In genomic region chr11:77155556-77156130, GRCh38 we compare ENCODE assay signal across 29 cellular contexts. TPM values are rescaled to one million over a fixed set of nuclear protein-coding genes. Genes with fewer than 3 reads are reported as not detected.
"Had no signal": no experiment of that assay in that cellular context is flagged by ENCODE, and none has a peak within 500 bp of the region (broad histone marks: within the 10 kb centered on the region; RNA-seq: fewer than 3 reads in every experiment).

No MANE protein-coding gene starts in this region.

- H3K27me3 Mint-ChIP-seq: activated CD4-positive, alpha-beta T cell treated with anti-CD3 and anti-CD28 coated beads, Interleukin-2, amount 10 ng/mL, durations not matched to agents 24 days and 14 days; activated T-cell treated with anti-CD3 and anti-CD28 coated beads, Interleukin-2, amount 50 U/mL, for 24 hours; central memory CD8-positive, alpha-beta T cell had no signal

- ATAC-seq: activated CD8-positive, alpha-beta memory T cell treated with anti-CD3 and anti-CD28 coated beads, Interleukin-2, amount 10 ng/mL, durations not matched to agents 7 days and 5 days; activated naive CD8-positive, alpha-beta T cell treated with anti-CD3 and anti-CD28 coated beads, Interleukin-2, amount 50 U/mL, for 24 hours; body of pancreas; SK-N-SH treated with all-trans-retinoic acid at 6 μM for 48 hours; WTC11 had no signal

- H3K4me3 ChIP-seq: ascending aorta, body of pancreas, Peyer's patch, SJSA1 had no signal

- H3K9me3 ChIP-seq: ascending aorta, body of pancreas, Peyer's patch, SJSA1 had no signal

- H3K27ac ChIP-seq: ascending aorta, body of pancreas, Peyer's patch, RWPE1, SJSA1 had no signal

- H3K9me3 Mint-ChIP-seq: activated CD4-positive, alpha-beta T cell treated with anti-CD3 and anti-CD28 coated beads, Interleukin-2, amount 10 ng/mL, durations not matched to agents 24 days and 14 days; activated naive CD4-positive, alpha-beta T cell treated with anti-CD3 and anti-CD28 coated beads, Interleukin-2, amount 50 U/mL, for 72 hours; activated naive CD8-positive, alpha-beta T cell treated with anti-CD3 and anti-CD28 coated beads, Interleukin-2, amount 50 U/mL, for 24 hours; activated T-cell treated with anti-CD3 and anti-CD28 coated beads, Interleukin-2, amount 50 U/mL, for 24 hours; central memory CD8-positive, alpha-beta T cell; WTC11 had no signal

- H3K4me1 Mint-ChIP-seq: WTC11 had no signal

- H3K27ac Mint-ChIP-seq: activated CD4-positive, alpha-beta T cell treated with anti-CD3 and anti-CD28 coated beads, Interleukin-2, amount 10 ng/mL, durations not matched to agents 24 days and 14 days; activated CD8-positive, alpha-beta memory T cell treated with anti-CD3 and anti-CD28 coated beads, Interleukin-2, amount 10 ng/mL, durations not matched to agents 7 days and 5 days; activated naive CD4-positive, alpha-beta T cell treated with anti-CD3 and anti-CD28 coated beads, Interleukin-2, amount 50 U/mL, for 72 hours; activated naive CD8-positive, alpha-beta T cell treated with anti-CD3 and anti-CD28 coated beads, Interleukin-2, amount 50 U/mL, for 24 hours; activated T-cell treated with anti-CD3 and anti-CD28 coated beads, Interleukin-2, amount 50 U/mL, for 24 hours; WTC11 had no signal

- H3K36me3 ChIP-seq: ascending aorta, Peyer's patch, SJSA1 had no signal

- H3K27me3 ChIP-seq: ascending aorta, body of pancreas, Peyer's patch, SJSA1 had no signal

- H3K4me1 ChIP-seq: body of pancreas, SJSA1 had no signal

- DNase-seq: activated CD4-positive, alpha-beta T cell treated with anti-CD3 and anti-CD28 coated beads, Interleukin-2, amount 10 ng/mL, durations not matched to agents 24 days and 14 days; activated CD4-positive, alpha-beta T cell treated with anti-CD3 and anti-CD28 coated beads, Interleukin-2, amount 50 U/mL, for 48 hours; activated CD4-positive, CD25-positive, alpha-beta regulatory T cell treated with anti-CD3 and anti-CD28 coated beads, Interleukin-2, amount 50 U/mL, for 72 hours; activated CD8-positive, alpha-beta memory T cell treated with anti-CD3 and anti-CD28 coated beads, Interleukin-2, amount 10 ng/mL, durations not matched to agents 7 days and 5 days; activated effector memory CD4-positive, alpha-beta T cell treated with anti-CD3 and anti-CD28 coated beads, Interleukin-2, amount 50 U/mL, for 16 hours; activated naive CD4-positive, alpha-beta T cell treated with Interleukin-2 at 50 U/mL for 16 hours; activated naive CD8-positive, alpha-beta T cell treated with anti-CD3 and anti-CD28 coated beads, Interleukin-2, amount 50 U/mL, for 24 hours; activated T-cell treated with anti-CD3 and anti-CD28 coated beads, Interleukin-2, amount 50 U/mL, for 24 hours; amniotic stem cell; body of pancreas; MM.1S; NCI-H1105; NCI-H1436; NCI-H1694 treated with DMSO at 0.1 percent for 48 hours; NCI-H2081; NCI-H446; NCI-H524; Peyer's patch; SHP77; SW 1271 had no signal

- H3K36me3 Mint-ChIP-seq: activated CD8-positive, alpha-beta memory T cell treated with anti-CD3 and anti-CD28 coated beads, Interleukin-2, amount 10 ng/mL, durations not matched to agents 7 days and 5 days; activated naive CD4-positive, alpha-beta T cell treated with anti-CD3 and anti-CD28 coated beads, Interleukin-2, amount 50 U/mL, for 72 hours; WTC11 had no signal

- H3K4me3 Mint-ChIP-seq: activated CD4-positive, alpha-beta T cell treated with anti-CD3 and anti-CD28 coated beads, Interleukin-2, amount 10 ng/mL, durations not matched to agents 24 days and 14 days; activated CD8-positive, alpha-beta memory T cell treated with anti-CD3 and anti-CD28 coated beads, Interleukin-2, amount 10 ng/mL, durations not matched to agents 7 days and 5 days; activated naive CD8-positive, alpha-beta T cell treated with anti-CD3 and anti-CD28 coated beads, Interleukin-2, amount 50 U/mL, for 24 hours; activated T-cell treated with anti-CD3 and anti-CD28 coated beads, Interleukin-2, amount 50 U/mL, for 24 hours; central memory CD8-positive, alpha-beta T cell; WTC11 had no signal

RNA-seq across cellular contexts. Expression of gene MYO7A, which starts 27.6 kb away (rescaled TPM):
- total RNA-seq: SJSA1 had no signal

RNA-seq across cellular contexts. Expression of gene OMP, which starts 53.0 kb away (rescaled TPM):
- total RNA-seq: activated CD4-positive, alpha-beta T cell treated with anti-CD3 and anti-CD28 coated beads, Interleukin-2, amount 10 ng/mL, durations not matched to agents 24 days and 14 days; activated CD8-positive, alpha-beta memory T cell treated with anti-CD3 and anti-CD28 coated beads, Interleukin-2, amount 10 ng/mL, durations not matched to agents 7 days and 5 days; activated naive CD4-positive, alpha-beta T cell treated with anti-CD3 and anti-CD28 coated beads, Interleukin-2, amount 50 U/mL, for 72 hours; ascending aorta; body of pancreas; bronchial epithelial cell; SJSA1; T-helper 1 cell treated with Interleukin-12 subunit alpha and Interleukin-12 subunit beta and Interleukin-4 antibody, amounts not matched to agents 30 ng/mL and 1 ng/mL, for 36 hours; WTC11 had no signal
